In genomic region chr11:2382927-2383822, GRCh38 we compare ENCODE assay signal across 2 cellular contexts.
TF ChIP-seq lines count a peak whose summit lies in the region.

No MANE protein-coding gene starts in this region.

TF ChIP-seq in IMR-90, 13 proteins besides CTCF, POLR2A, EP300 and RAD21:
- no peak for TF ChIP-seq NFE2L2 (IDR thresholded peaks at IDR 0.05; ENCODE audit: low read depth, low read length)
- TF ChIP-seq CEBPB (IDR thresholded peaks at IDR 0.05; ENCODE audit: low read depth, low read length): no peak
- peak; percentile 38 for TF ChIP-seq MAZ (IDR thresholded peaks at IDR 0.05; ENCODE audit: borderline replicate concordance, low read depth, low read length)
- TF ChIP-seq RFX5 (IDR thresholded peaks at IDR 0.05; ENCODE audit: low read depth, low read length): no peak

TF ChIP-seq in GM12878, 131 proteins besides CTCF, POLR2A, EP300 and RAD21:
- 0 out of 2 replicates have a peak, but pooled peaks have one; percentile 5 for TF ChIP-seq TCF3 (IDR thresholded peaks at IDR 0.05; ENCODE audit: borderline replicate concordance, insufficient read depth, low read depth, low read length)
- peak; percentile 43 for TF ChIP-seq EED (IDR thresholded peaks at IDR 0.05; ENCODE audit: low read depth)
- TF ChIP-seq SMAD5 (IDR thresholded peaks at IDR 0.05; ENCODE audit: low read depth): no peak
- TF ChIP-seq ZNF207 (IDR thresholded peaks at IDR 0.05; ENCODE audit: borderline replicate concordance): no peak
- TF ChIP-seq SPI1 (IDR thresholded peaks at IDR 0.05; ENCODE audit: borderline replicate concordance, insufficient read depth, low read depth, low read length): 0 out of 2 replicates have a peak, but pooled peaks have one; percentile 6
- 0 out of 2 replicates have a peak, but pooled peaks have one; percentile 45 for TF ChIP-seq GATAD2B (conservative IDR thresholded peaks at IDR 0.05; ENCODE audit: low read depth)
- peak; percentile 61 for TF ChIP-seq NR2F1 (conservative IDR thresholded peaks at IDR 0.05)
- no peak for TF ChIP-seq NFXL1 (IDR thresholded peaks at IDR 0.05; ENCODE audit: borderline replicate concordance)
- peak; percentile 53 for TF ChIP-seq IKZF1 (conservative IDR thresholded peaks at IDR 0.05)
- TF ChIP-seq POU2F2 (IDR thresholded peaks at IDR 0.05; ENCODE audit: borderline replicate concordance, low read depth, low read length): 0 out of 3 replicates have a peak, but pooled peaks have one; percentile 8
- TF ChIP-seq MEF2B (IDR thresholded peaks at IDR 0.05; ENCODE audit: partially characterized antibody, poor library complexity, severe bottlenecking): peak; percentile 31
